Comparison of ENCODE assay signal across 8 cellular contexts in the genomic region with DNA sequence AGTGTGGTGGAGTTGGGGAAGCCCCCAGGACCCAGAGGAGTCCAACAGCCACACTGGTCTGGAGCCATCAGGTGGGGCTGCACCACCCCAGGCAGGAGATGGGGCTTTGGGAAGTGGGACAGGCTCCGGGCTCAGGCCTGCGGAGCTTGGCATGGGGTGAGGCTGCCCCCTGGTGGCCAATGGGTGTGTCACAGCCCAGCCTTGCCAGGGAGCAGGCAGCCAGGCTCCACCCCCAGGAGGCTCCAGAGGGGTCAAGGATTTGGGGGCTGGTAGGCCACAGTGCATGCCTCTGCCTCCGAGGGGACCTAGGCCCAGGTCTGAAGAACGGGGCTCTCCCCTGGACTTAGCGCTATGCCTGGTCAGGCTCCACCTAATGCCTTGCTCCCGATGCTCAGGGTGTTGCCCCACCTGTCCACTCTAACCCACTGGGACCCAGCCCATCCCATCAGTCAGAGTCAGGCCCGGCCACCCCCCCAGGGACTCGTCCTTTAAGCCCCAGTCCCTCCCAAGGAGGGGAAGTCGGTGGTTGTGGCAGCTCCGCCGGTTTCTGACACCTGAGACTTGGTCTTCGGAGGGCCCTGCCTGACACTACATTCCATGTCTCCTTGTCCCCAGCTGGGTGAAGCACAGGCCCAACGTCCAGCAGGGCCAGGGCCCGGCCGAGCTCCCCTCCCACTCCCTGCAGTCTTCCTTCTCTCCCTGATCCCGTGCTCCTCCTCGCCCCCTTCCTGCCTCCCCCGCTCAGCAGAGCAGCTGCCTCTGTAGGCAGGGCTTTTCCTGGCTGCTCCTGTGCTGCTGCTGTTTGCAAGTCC. TPM values are rescaled to one million over a fixed set of nuclear protein-coding genes. Genes with fewer than 3 reads are reported as not detected.
DNase-seq lines count a peak whose midpoint lies in the region; ATAC-seq and TF ChIP-seq lines count a peak whose summit lies in the region.

No MANE protein-coding gene starts in this region.

- H3K27ac ChIP-seq in naive thymus-derived CD4-positive, alpha-beta T cell (ENCODE audit: low read depth, low read length), result no peak overlapping the region

- CTCF ChIA-PET in naive thymus-derived CD4-positive, alpha-beta T cell (lab: Charles Lee), result interaction anchor here (0.5 to 2.1 kb wide), 9 partner anchors 24 to 894 kb away, joined by 3 to 17 read pairs (median 3); no protein-coding TSS in a partner anchor

- H3K36me3 ChIP-seq in naive thymus-derived CD4-positive, alpha-beta T cell (ENCODE audit: control insufficient read depth in 2 of 3, insufficient read depth in 3 of 3, low read length in 3 of 3), result no peaks in the 10 kb centered on the region

- no peaks in the 10 kb centered on the region for H3K36me3 Mint-ChIP-seq in naive thymus-derived CD4-positive, alpha-beta T cell

- intact Hi-C loops in naive thymus-derived CD4-positive, alpha-beta T cell (cut with micrococcal nuclease), result loop anchor here (1.0 to 10.0 kb wide), 10 partner anchors 81 to 856 kb away; no protein-coding TSS in a partner anchor

- H3K9me3 ChIP-seq in naive thymus-derived CD4-positive, alpha-beta T cell (ENCODE audit: control insufficient read depth in 2 of 3, low read length in 3 of 3), result no peaks in the 10 kb centered on the region

- peak; percentile 87 for ATAC-seq in HG02798 (IDR thresholded peaks at IDR 0.05; ENCODE audit: poor library complexity, unreplicated experiment)
- peak; percentile 95 for ATAC-seq in naive thymus-derived CD4-positive, alpha-beta T cell

- no peak overlapping the region for H3K4me3 ChIP-seq in naive thymus-derived CD4-positive, alpha-beta T cell (ENCODE audit: low read length)

- peak; percentile 28 for DNase-seq in NK-92 treated with Interleukin-12 subunit alpha and Interleukin-12 subunit beta, amount 100 ng/mL, for 24 hours (lab: John Stamatoyannopoulos, UW)
- no peak for DNase-seq in NK-92 (lab: John Stamatoyannopoulos, UW; ENCODE audit: unreplicated experiment)
- peak; percentile 4 for DNase-seq in NCI-H748 treated with DMSO at 0.1 percent for 48 hours (lab: John Stamatoyannopoulos, UW)
- DNase-seq in activated CD8-positive, alpha-beta memory T cell treated with anti-CD3 and anti-CD28 coated beads, Interleukin-2, amount 50 U/mL, for 48 hours, result peak; percentile 97
- peak; percentile 69 to 87 for DNase-seq in erythroblast (lab: John Stamatoyannopoulos, UW)
- peak; percentile 55 to 88 (median 70) for DNase-seq in naive thymus-derived CD4-positive, alpha-beta T cell
- DNase-seq in stimulated activated CD8-positive, alpha-beta memory T cell treated with anti-CD3 and anti-CD28 coated beads, Interleukin-7, amount 100 ng/mL, for 24 hours (ENCODE audit: low read depth), result peak; percentile 75

- no peak overlapping the region for H3K27ac Mint-ChIP-seq in naive thymus-derived CD4-positive, alpha-beta T cell

- POLR2A ChIA-PET in naive thymus-derived CD4-positive, alpha-beta T cell (lab: Charles Lee), result interaction anchor here (1.0 kb wide), 1 partner anchor 11 kb away, joined by 4 read pairs; a partner anchor contains a TSS

- H3K27me3 Mint-ChIP-seq in naive thymus-derived CD4-positive, alpha-beta T cell, result no peaks in the 10 kb centered on the region

- H3K4me1 Mint-ChIP-seq in naive thymus-derived CD4-positive, alpha-beta T cell, result peaks cover 0 to 7% (median 0%) of the 10 kb centered on the region in 7 donors

- peaks cover 0 to 3% of the 10 kb centered on the region in 2 donors for H3K4me1 ChIP-seq in naive thymus-derived CD4-positive, alpha-beta T cell (ENCODE audit: control insufficient read depth in 2 of 2, insufficient read depth in 2 of 2, low read length in 2 of 2)

- H3K9me3 Mint-ChIP-seq in naive thymus-derived CD4-positive, alpha-beta T cell, result peaks cover 0 to 1% (median 0%) of the 10 kb centered on the region in 11 donors

- no peak for TF ChIP-seq POLR2A in erythroblast (IDR thresholded peaks at IDR 0.05; ENCODE audit: low read length)

- H3K4me3 Mint-ChIP-seq in naive thymus-derived CD4-positive, alpha-beta T cell, result no peak overlapping the region

- no peaks in the 10 kb centered on the region for H3K27me3 ChIP-seq in naive thymus-derived CD4-positive, alpha-beta T cell (ENCODE audit: control insufficient read depth in 2 of 2, insufficient read depth in 2 of 2, low read length in 2 of 2)

RNA-seq across cellular contexts. Expression of a gene that starts 11.3 kb away (rescaled TPM):
- total RNA-seq in naive thymus-derived CD4-positive, alpha-beta T cell, result 10 to 100 TPM; 14.8 to 31.7 (median 17.5) TPM
- polyA plus RNA-seq in naive thymus-derived CD4-positive, alpha-beta T cell, result 1 to 10 TPM; 4.5 to 5.5 TPM
